14 cellular contexts compared by ENCODE assay signal in the genomic region with DNA sequence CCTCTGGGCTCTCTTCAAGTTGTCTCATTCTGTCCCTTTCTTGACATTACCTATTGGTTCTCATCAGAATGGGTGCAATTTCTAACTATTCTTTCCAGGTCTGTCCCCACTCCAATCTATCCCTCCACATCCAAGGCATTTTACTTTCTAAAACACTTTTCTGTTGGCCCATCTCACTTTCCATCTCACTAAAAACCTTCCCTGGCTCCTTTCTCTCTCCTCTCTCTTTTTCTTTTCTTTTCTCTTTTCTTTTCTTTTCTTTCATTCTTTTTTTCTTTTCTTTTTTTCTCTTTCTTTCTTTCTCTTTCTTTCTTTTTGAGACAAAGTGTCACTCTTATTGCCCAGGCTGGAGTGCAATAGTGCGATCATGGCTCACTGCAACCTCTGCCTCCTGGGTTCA.
"Had no signal": no experiment of that assay in that cellular context is flagged by ENCODE, and none has a peak within 500 bp of the region (broad histone marks: within the 10 kb centered on the region; RNA-seq: fewer than 3 reads in every experiment).

No MANE protein-coding gene starts in this region.

- H3K36me3 ChIP-seq: gastroesophageal sphincter, left lung had no signal

- DNase-seq: activated CD4-positive, alpha-beta T cell treated with anti-CD3 and anti-CD28 coated beads, Interleukin-2, amount 50 U/mL, for 48 hours; activated CD8-positive, alpha-beta memory T cell treated with anti-CD3 and anti-CD28 coated beads, Interleukin-2, amount 10 ng/mL, durations not matched to agents 7 days and 5 days; activated naive CD4-positive, alpha-beta T cell; activated T-cell treated with anti-CD3 and anti-CD28 coated beads, Interleukin-2, amount 50 U/mL, for 4 hours; amniotic stem cell; body of pancreas; left lung; posterior cingulate gyrus; stimulated activated CD4-positive, alpha-beta T cell treated with anti-CD3 and anti-CD28 coated beads, Interleukin-15, amount 100 ng/mL, for 24 hours; stimulated activated CD4-positive, alpha-beta T cell treated with anti-CD3 and anti-CD28 coated beads, Interleukin-4, amount 100 ng/mL, for 24 hours; trophoblast cell had no signal

- H3K27ac Mint-ChIP-seq: activated CD8-positive, alpha-beta memory T cell treated with anti-CD3 and anti-CD28 coated beads, Interleukin-2, amount 10 ng/mL, durations not matched to agents 7 days and 5 days; T-helper 2 cell treated with Interferon-gamma antibody and Interleukin-4, amounts not matched to agents 5 μg/mL and 100 μg/mL, for 36 hours had no signal

- H3K27me3 ChIP-seq: body of pancreas, gastroesophageal sphincter, left lung had no signal

- H3K4me3 ChIP-seq: body of pancreas, gastroesophageal sphincter, left lung had no signal

- H3K27ac ChIP-seq: body of pancreas, gastroesophageal sphincter, left lung had no signal

- H3K4me1 ChIP-seq: body of pancreas, gastroesophageal sphincter had no signal

- ATAC-seq: activated CD4-positive, CD25-positive, alpha-beta regulatory T cell treated with anti-CD3 and anti-CD28 coated beads, Interleukin-2, amount 50 U/mL, for 24 hours; activated CD8-positive, alpha-beta memory T cell treated with anti-CD3 and anti-CD28 coated beads, Interleukin-2, amount 10 ng/mL, durations not matched to agents 7 days and 5 days; activated T-cell treated with anti-CD3 and anti-CD28 coated beads, Interleukin-2, amount 50 U/mL, for 4 hours; body of pancreas; gastroesophageal sphincter; left lung had no signal

- H3K4me3 Mint-ChIP-seq: activated CD8-positive, alpha-beta memory T cell treated with anti-CD3 and anti-CD28 coated beads, Interleukin-2, amount 10 ng/mL, durations not matched to agents 7 days and 5 days; activated T-cell treated with anti-CD3 and anti-CD28 coated beads, Interleukin-2, amount 50 U/mL, for 4 hours; T-helper 2 cell treated with Interferon-gamma antibody and Interleukin-4, amounts not matched to agents 5 μg/mL and 100 μg/mL, for 36 hours had no signal

- H3K9me3 ChIP-seq: body of pancreas, gastroesophageal sphincter, left lung had no signal

- H3K9me3 Mint-ChIP-seq: activated T-cell treated with anti-CD3 and anti-CD28 coated beads, Interleukin-2, amount 50 U/mL, for 4 hours; T-helper 2 cell treated with Interferon-gamma antibody and Interleukin-4, amounts not matched to agents 5 μg/mL and 100 μg/mL, for 36 hours had no signal

- H3K27me3 Mint-ChIP-seq: activated CD8-positive, alpha-beta memory T cell treated with anti-CD3 and anti-CD28 coated beads, Interleukin-2, amount 10 ng/mL, durations not matched to agents 7 days and 5 days had no signal
